8 cellular contexts compared by ENCODE assay signal in genomic region chr1:206808615-206809014, GRCh38. TPM values are rescaled to one million over a fixed set of nuclear protein-coding genes. Genes with fewer than 3 reads are reported as not detected.
DNase-seq lines count a peak whose midpoint lies in the region; ATAC-seq and TF ChIP-seq lines count a peak whose summit lies in the region.

No MANE protein-coding gene starts in this region.

- H3K27me3 ChIP-seq in CD8-positive, alpha-beta T cell (ENCODE audit: insufficient read depth, low read length), result no peaks in the 10 kb centered on the region
- H3K27me3 ChIP-seq in adipocyte (replicated peaks; ENCODE audit: control insufficient read depth, insufficient read depth, low read length), result no peaks in the 10 kb centered on the region

- CTCF ChIA-PET in CD8-positive, alpha-beta T cell (lab: Charles Lee), result interaction anchor here (0.7 to 18.7 kb wide), 52 partner anchors 9 to 274 kb away, joined by 3 to 628 read pairs (median 7); partner anchors contain the start of genes FCAMR, FCMR, IL10 and IL19
- CTCF ChIA-PET in RWPE1 (lab: Yijun Ruan, JAX), result interaction anchor here (0.6 to 2.7 kb wide), 19 partner anchors 9 to 988 kb away, joined by 3 to 34 read pairs (median 5); partner anchors contain the start of gene IL19

- H3K27ac Mint-ChIP-seq in CD8-positive, alpha-beta T cell, result peak overlapping the region; percentile 10

- peaks cover 42% of the 10 kb centered on the region for H3K4me1 Mint-ChIP-seq in CD8-positive, alpha-beta T cell (ENCODE audit: low read depth)

- intact Hi-C loops in CD8-positive, alpha-beta T cell (cut with DNase I, micrococcal nuclease), result loop anchor here (1.0 to 2.0 kb wide), 8 partner anchors 74 to 174 kb away; partner anchors contain the start of gene DYRK3 (in 1 of the 2)

- no peaks in the 10 kb centered on the region for H3K36me3 ChIP-seq in CD8-positive, alpha-beta T cell (ENCODE audit: insufficient read depth, low read length)
- H3K36me3 ChIP-seq in adipocyte (ENCODE audit: control insufficient read depth, insufficient read depth, low read length, severe bottlenecking), result no peaks in the 10 kb centered on the region

- no peaks in the 10 kb centered on the region for H3K9me3 ChIP-seq in CD8-positive, alpha-beta T cell (ENCODE audit: low read length)
- peaks cover 5% of the 10 kb centered on the region for H3K9me3 ChIP-seq in adipocyte (ENCODE audit: control insufficient read depth, low read length)

- H3K9ac ChIP-seq in adipocyte (ENCODE audit: low read length), result no peak overlapping the region

- H3K4me1 ChIP-seq in CD8-positive, alpha-beta T cell (ENCODE audit: insufficient read depth, low read length), result peaks cover 25% of the 10 kb centered on the region
- no peaks in the 10 kb centered on the region for H3K4me1 ChIP-seq in adipocyte (ENCODE audit: control insufficient read depth, insufficient read depth, low read length)

- POLR2A ChIA-PET in CD8-positive, alpha-beta T cell (lab: Charles Lee), result interaction anchor here (0.7 to 9.2 kb wide), 5 partner anchors 73 to 101 kb away, joined by 3 to 75 read pairs (median 3); no protein-coding TSS in a partner anchor
- POLR2A ChIA-PET in RWPE1 (lab: Yijun Ruan, JAX; ENCODE audit: low non-redundant PET), result no interaction called here

- peak; percentile 16 to 67 (median 45) for DNase-seq in CD8-positive, alpha-beta T cell
- DNase-seq in NCI-H524 (lab: John Stamatoyannopoulos, UW) (peak; percentile 11 to 30), adipocyte (ENCODE audit: low read depth) (peak; percentile 34), kidney tubule cell (ENCODE audit: low spot score) (peak; percentile 28), NCI-H2029 (lab: John Stamatoyannopoulos, UW) (no peak), RWPE1 (ENCODE audit: low spot score) (no peak)

- H3K36me3 Mint-ChIP-seq in CD8-positive, alpha-beta T cell, result no peaks in the 10 kb centered on the region

- H3K4me3 ChIP-seq in CD8-positive, alpha-beta T cell (ENCODE audit: low read depth, low read length), result no peak overlapping the region
- H3K4me3 ChIP-seq in adipocyte (ENCODE audit: low read length), result no peak overlapping the region

- no peak overlapping the region for H3K4me3 Mint-ChIP-seq in CD8-positive, alpha-beta T cell

- peak; percentile 50 for TF ChIP-seq CTCF in CD8-positive, alpha-beta T cell (IDR thresholded peaks at IDR 0.05)
- no peak for TF ChIP-seq CTCF in RWPE1 (conservative IDR thresholded peaks at IDR 0.05; ENCODE audit: low read depth)

- H3K27ac ChIP-seq in CD8-positive, alpha-beta T cell (ENCODE audit: low read depth, low read length), result no peak overlapping the region
- no peak overlapping the region for H3K27ac ChIP-seq in RWPE1

- peak; percentile 91 for ATAC-seq in CD8-positive, alpha-beta T cell
- peak; percentile 54 for ATAC-seq in GM19372 (IDR thresholded peaks at IDR 0.05; ENCODE audit: low read depth, unreplicated experiment)
- no peak for ATAC-seq in HG03108 (IDR thresholded peaks at IDR 0.05; ENCODE audit: unreplicated experiment)

- peaks cover 2% of the 10 kb centered on the region for H3K9me3 Mint-ChIP-seq in CD8-positive, alpha-beta T cell

- no peaks in the 10 kb centered on the region for H3K27me3 Mint-ChIP-seq in CD8-positive, alpha-beta T cell (ENCODE audit: low read depth)

RNA-seq across cellular contexts. Expression of gene IL10, which starts 36.3 kb away (rescaled TPM):
- 1 to 10 TPM in 1 of 2 experiments, under 1 TPM in 1; 0.78 to 1.0 TPM for total RNA-seq in CD8-positive, alpha-beta T cell

RNA-seq across cellular contexts. Expression of gene IL19, which starts 38.0 kb away (rescaled TPM):
- not detected for total RNA-seq in CD8-positive, alpha-beta T cell

RNA-seq across cellular contexts. Expression of gene IL20, which starts 56.8 kb away (rescaled TPM):
- not detected for total RNA-seq in CD8-positive, alpha-beta T cell

Comparison
In these comparisons a context has a peak if more than half of its experiments do, and no peak if none do; other contexts are left out.
1. DNase-seq: peak in CD8-positive, alpha-beta T cell (7 of 7), NCI-H524 (2 of 2), adipocyte (single experiment) and kidney tubule cell (single experiment); none in NCI-H2029 (single experiment) and RWPE1 (single experiment).